Comparison of ENCODE assay signal across 6 cellular contexts in genomic region chrX:149932970-149933369, GRCh38. TPM values are rescaled to one million over a fixed set of nuclear protein-coding genes. Genes with fewer than 3 reads are reported as not detected.
"Had no signal": no experiment of that assay in that cellular context is flagged by ENCODE, and none has a peak within 500 bp of the region (broad histone marks: within the 10 kb centered on the region; RNA-seq: fewer than 3 reads in every experiment).

No MANE protein-coding gene starts in this region.

RNA-seq across cellular contexts. Expression of gene HSFX4, which starts 3.6 kb away (rescaled TPM):
- total RNA-seq: M059J, PC-3, Peyer's patch, Right ventricle myocardium superior, SJSA1 had no signal
- polyA plus RNA-seq: SK-N-SH had no signal

RNA-seq across cellular contexts. Expression of gene MAGEA8, which starts 52.0 kb away (rescaled TPM):
- total RNA-seq: M059J, PC-3, Peyer's patch, Right ventricle myocardium superior, SJSA1 had no signal
